Comparison of ENCODE assay signal across 9 cellular contexts in the genomic region with DNA sequence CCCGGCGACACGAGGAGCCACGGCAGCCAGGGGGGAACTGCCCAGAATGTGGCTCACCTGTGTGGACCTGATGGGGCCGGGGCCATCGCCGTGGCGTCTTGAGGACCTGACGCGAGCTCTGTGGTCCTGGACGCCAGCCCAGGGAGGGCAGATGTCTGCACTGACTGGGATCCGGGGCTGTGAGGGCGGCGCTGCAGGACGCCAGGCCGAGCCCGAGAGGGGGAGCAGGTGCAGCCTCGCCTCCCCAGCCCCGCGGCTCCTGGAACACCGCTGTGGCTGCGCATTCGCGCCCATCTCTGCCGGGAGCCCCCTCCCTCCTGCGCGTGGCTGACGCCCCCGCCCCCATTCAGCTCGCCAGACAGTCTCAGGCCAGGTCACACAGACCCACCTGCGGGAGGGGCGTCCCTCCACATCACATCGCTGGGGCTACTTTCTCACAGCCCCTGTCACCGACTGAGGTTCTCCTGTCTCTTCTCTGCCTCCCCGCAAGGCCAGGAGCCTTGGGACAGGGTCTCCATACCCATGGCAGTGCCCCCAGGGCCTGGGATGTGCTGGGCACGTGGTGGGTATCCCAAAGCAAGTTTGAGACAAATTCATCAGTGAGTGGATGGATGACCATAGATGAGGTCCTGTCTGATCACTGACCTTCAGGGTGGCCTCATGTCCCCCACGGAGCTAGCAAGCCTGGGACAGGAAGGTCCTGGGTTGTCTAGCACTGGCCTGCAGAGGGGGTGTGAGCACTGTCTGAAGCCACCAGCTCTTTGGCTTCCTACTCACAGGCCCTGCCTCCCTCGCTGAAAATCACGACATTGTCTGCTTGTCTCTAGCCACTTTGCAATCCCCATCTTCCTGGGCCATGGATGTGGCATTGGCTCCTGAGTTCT. TPM values are rescaled to one million over a fixed set of nuclear protein-coding genes. Genes with fewer than 3 reads are reported as not detected.
DNase-seq lines count a peak whose midpoint lies in the region; ATAC-seq and TF ChIP-seq lines count a peak whose summit lies in the region.
"Had no signal": no experiment of that assay in that cellular context is flagged by ENCODE, and none has a peak within 500 bp of the region (broad histone marks: within the 10 kb centered on the region; RNA-seq: fewer than 3 reads in every experiment).

No MANE protein-coding gene starts in this region.

- BruUV-seq in Panc1 (replicated peaks; lab: Mats Ljungman, UMichigan), result no TSS peak

- intact Hi-C loops in Right ventricle myocardium inferior (cut with DNase I), result no loop called here
- intact Hi-C loops in cardiac septum (cut with DNase I), result no loop called here
- intact Hi-C loops in Panc1 (cut with micrococcal nuclease; ENCODE audit: unreplicated experiment), result no loop called here
- intact Hi-C loops in upper lobe of right lung (cut with DNase I), result no loop called here

- peak; percentile 49; the same call in 1 of the 2 replicates for TF ChIP-seq CTCF in Panc1 (IDR thresholded peaks at IDR 0.05)
- TF ChIP-seq CTCF in upper lobe of right lung (IDR thresholded peaks at IDR 0.05), result peak; percentile 7

- CTCF ChIA-PET in Panc1 (lab: Charles Lee), result interaction anchor here (0.9 kb wide), 1 partner anchor 48 kb away, joined by 3 read pairs; no protein-coding TSS in a partner anchor

- POLR2A ChIA-PET in Panc1 (lab: Charles Lee), result no interaction called here

- in situ Hi-C loops in Panc1 (cut with HindIII; ENCODE audit: low pct_unique_long_range_greater_than_20kb, low sequenced_read_pairs), result no loop called here

- H3K27ac ChIP-seq in Panc1 (ENCODE audit: low read length) (no peak overlapping the region), upper lobe of right lung (no peak overlapping the region)

- H3K9me3 ChIP-seq in Panc1 (ENCODE audit: control insufficient read depth, insufficient read depth, low read depth, low read length) (no peaks in the 10 kb centered on the region), upper lobe of right lung (no peaks in the 10 kb centered on the region)

- H3K4me1 ChIP-seq in Panc1 (ENCODE audit: control insufficient read depth, insufficient read depth, low read length), result no peaks in the 10 kb centered on the region
- no peaks in the 10 kb centered on the region for H3K4me1 ChIP-seq in upper lobe of right lung

- H3K27me3 ChIP-seq in Panc1 (ENCODE audit: control insufficient read depth, insufficient read depth, low read length) (peaks cover 4% of the 10 kb centered on the region; the same call in 1 of the 2 replicates), upper lobe of right lung (peaks cover 6% of the 10 kb centered on the region)

- peak; percentile 48 for DNase-seq in Right ventricle myocardium inferior (ENCODE audit: missing footprints)
- no peak for DNase-seq in cardiac septum (ENCODE audit: low spot score)
- no peak for DNase-seq in Panc1 (ENCODE audit: low read depth, low spot score)
- peak; percentile 58 for DNase-seq in iPS-NIHi7 (ENCODE audit: extremely low spot score)
- no peak for DNase-seq in upper lobe of right lung

- H3K36me3 ChIP-seq in Panc1 (ENCODE audit: control insufficient read depth, insufficient read depth, low read length), result no peaks in the 10 kb centered on the region
- H3K36me3 ChIP-seq in upper lobe of right lung, result no peaks in the 10 kb centered on the region

- ATAC-seq in Right ventricle myocardium inferior, result peak; percentile 65
- ATAC-seq in Panc1, result peak; percentile 85
- peak; percentile 55 for ATAC-seq in upper lobe of right lung
- ATAC-seq in HG03025 (IDR thresholded peaks at IDR 0.05; ENCODE audit: low FRiP score, unreplicated experiment), result no peak
- no peak for ATAC-seq in GM18861 (IDR thresholded peaks at IDR 0.05; ENCODE audit: unreplicated experiment)
- no peak for ATAC-seq in GM19452 (IDR thresholded peaks at IDR 0.05; ENCODE audit: unreplicated experiment)

- H3K4me3 ChIP-seq in Panc1 (ENCODE audit: low read depth in 2 of 2, low read length in 2 of 2) (no peak overlapping the region), upper lobe of right lung (no peak overlapping the region)

RNA-seq across cellular contexts. Expression of a gene that starts 47.3 kb away (rescaled TPM):
- total RNA-seq in Right ventricle myocardium inferior (0.49 TPM), cardiac septum (0.40 TPM), Panc1 (2021; ENCODE audit: unreplicated experiment) (0.49 TPM), upper lobe of right lung (not detected)
- 0.88 TPM for polyA plus RNA-seq in Panc1 (2012; ENCODE audit: insufficient read length)
- total RNA-seq: activated CD8-positive, alpha-beta memory T cell treated with anti-CD3 and anti-CD28 coated beads for 36 hours had no signal

Comparison
In these comparisons a context has a peak if more than half of its experiments do, and no peak if none do; other contexts are left out.
1. DNase-seq: peak in Right ventricle myocardium inferior (single experiment) and iPS-NIHi7 (single experiment); none in cardiac septum (single experiment), Panc1 (single experiment) and upper lobe of right lung (single experiment).
2. ATAC-seq: peak in Right ventricle myocardium inferior (single experiment), Panc1 (single experiment) and upper lobe of right lung (single experiment); none in HG03025 (single experiment), GM18861 (single experiment) and GM19452 (single experiment).